In the genomic region with DNA sequence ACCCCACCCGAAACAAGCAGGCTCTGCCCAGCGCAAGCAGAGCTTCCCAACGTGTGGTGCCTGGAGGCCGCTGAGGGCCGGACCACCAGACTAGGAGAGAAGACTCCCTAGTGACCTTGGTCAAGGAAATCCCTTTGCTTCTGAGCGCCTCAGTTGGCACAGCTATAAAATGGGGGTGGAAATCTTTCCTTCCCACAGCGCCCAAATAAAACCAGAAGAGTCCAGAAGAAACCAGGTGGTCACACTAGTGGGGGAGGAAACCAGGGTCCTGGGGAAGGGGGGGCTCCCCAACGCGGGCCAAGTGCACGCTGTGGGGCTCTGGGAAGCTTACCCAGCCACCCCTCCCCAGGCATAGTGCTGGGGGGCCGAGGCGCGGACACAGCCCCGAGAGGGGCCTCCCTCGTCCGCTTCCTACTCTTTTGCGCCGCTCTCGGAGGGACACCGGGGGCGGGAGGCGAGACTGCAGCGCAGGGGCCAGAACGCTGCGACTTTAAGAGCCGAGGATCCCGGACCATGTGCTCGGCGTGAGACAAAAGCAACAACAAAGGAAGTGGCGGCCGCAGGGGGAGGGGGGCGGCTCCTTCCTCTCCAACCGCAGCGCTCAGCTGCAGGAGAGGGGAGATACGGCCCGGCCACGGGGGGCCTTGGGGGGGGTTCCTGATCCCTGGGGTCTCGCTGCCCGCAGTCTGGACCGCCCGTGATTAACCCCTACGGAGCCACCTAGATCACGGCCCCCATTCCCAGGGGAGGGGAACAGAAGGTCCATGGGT, we compare ENCODE assay signal across 8 cellular contexts. TPM values are rescaled to one million over a fixed set of nuclear protein-coding genes. Genes with fewer than 3 reads are reported as not detected.
DNase-seq lines count a peak whose midpoint lies in the region; ATAC-seq, FAIRE-seq and TF ChIP-seq lines count a peak whose summit lies in the region.

No MANE protein-coding gene starts in this region.

- H3K4me1 ChIP-seq in endothelial cell of umbilical vein (ENCODE audit: control insufficient read depth, extremely low read depth, insufficient read depth, low read length): peaks cover 44% of the 10 kb centered on the region

- H3K79me2 ChIP-seq in endothelial cell of umbilical vein (ENCODE audit: control insufficient read depth, insufficient read depth, low read length): peaks cover 33% of the 10 kb centered on the region

- intact Hi-C loops in endothelial cell of umbilical vein (cut with micrococcal nuclease): loop anchor here (2.0 to 10.0 kb wide), 4 partner anchors 78 to 958 kb away; a partner anchor contains a TSS

- TF ChIP-seq CTCF in endothelial cell of umbilical vein (IDR thresholded peaks at IDR 0.05; ENCODE audit: extremely low read depth in 1 of 2, insufficient read depth in 1 of 2, low read depth in 1 of 2, low read length in 2 of 2) (no peak), mesothelial cell of epicardium (IDR thresholded peaks at IDR 0.05; ENCODE audit: unreplicated experiment) (no peak)

- peak overlapping the region; percentile 53 to 79 (median 73) for H3K4me3 ChIP-seq in endothelial cell of umbilical vein (replicated peaks in 1 of 3; ENCODE audit: insufficient read depth in 1 of 3, low read depth in 1 of 3, low read length in 3 of 3)

- peaks cover 43% of the 10 kb centered on the region for H3K4me1 Mint-ChIP-seq in mesothelial cell of epicardium

- peak overlapping the region; percentile 86 for H3K9ac ChIP-seq in endothelial cell of umbilical vein (replicated peaks; ENCODE audit: extremely low read depth, insufficient read depth, low read length)

- H3K9me3 ChIP-seq in endothelial cell of umbilical vein (replicated peaks; ENCODE audit: control insufficient read depth, insufficient read depth, low read length): no peaks in the 10 kb centered on the region

- peak overlapping the region; percentile 4 for H2AFZ ChIP-seq in endothelial cell of umbilical vein (ENCODE audit: low read depth, low read length)

- FAIRE-seq in endothelial cell of umbilical vein (lab: Jason Lieb, UNC): peak; percentile 89

- H3K9me3 Mint-ChIP-seq in mesothelial cell of epicardium: no peaks in the 10 kb centered on the region

- peaks cover 0 to 6% of the 10 kb centered on the region in 2 experiments for H3K36me3 ChIP-seq in endothelial cell of umbilical vein (ENCODE audit: control insufficient read depth in 2 of 2, extremely low read depth in 1 of 2, insufficient read depth in 2 of 2, low read length in 2 of 2)

- CTCF ChIA-PET in endothelial cell of umbilical vein (lab: Charles Lee): interaction anchor here (1.0 to 5.0 kb wide), 5 partner anchors 34 to 171 kb away, joined by 3 to 27 read pairs (median 3); a partner anchor contains a TSS

- TF ChIP-seq POLR2A in endothelial cell of umbilical vein (IDR thresholded peaks at IDR 0.05; ENCODE audit: low read depth, low read length): peak; percentile 76

- dilution Hi-C loops in endothelial cell of umbilical vein (cut with MboI; ENCODE audit: extremely low pct_ligation_motif_present, low sequenced_read_pairs): no loop called here

- no peaks in the 10 kb centered on the region for H3K27me3 Mint-ChIP-seq in mesothelial cell of epicardium (ENCODE audit: low read depth)

- peaks cover 4% of the 10 kb centered on the region for H3K36me3 Mint-ChIP-seq in mesothelial cell of epicardium

- H3K27me3 ChIP-seq in endothelial cell of umbilical vein (ENCODE audit: control insufficient read depth in 2 of 2, insufficient read depth in 2 of 2, low read length in 2 of 2): no peaks in the 10 kb centered on the region

- POLR2A ChIA-PET in endothelial cell of umbilical vein (lab: Charles Lee): interaction anchor here (0.6 kb wide), 2 partner anchors 11 to 470 kb away, joined by 3 to 5 read pairs; a partner anchor contains a TSS

- peak; percentile 87 for DNase-seq in ELR (ENCODE audit: low read depth)
- DNase-seq in NOMO-1 treated with DMSO at 0.1 percent for 48 hours (lab: John Stamatoyannopoulos, UW; ENCODE audit: unreplicated experiment): peak; percentile 67
- peak; percentile 86 for DNase-seq in activated CD8-positive, alpha-beta memory T cell treated with anti-CD3 and anti-CD28 coated beads, Interleukin-2, amount 50 U/mL, for 48 hours
- DNase-seq in endothelial cell of umbilical vein (ENCODE audit: low read depth, low spot score): peak; percentile 82
- peak; percentile 61 to 75 for DNase-seq in mesothelial cell of epicardium (ENCODE audit: low spot score in 2 of 2, unreplicated experiment in 2 of 2)
- peak; percentile 69 to 72 for DNase-seq in stimulated activated CD8-positive, alpha-beta memory T cell treated with anti-CD3 and anti-CD28 coated beads, Interleukin-15, amount 100 ng/mL, for 4 hours (ENCODE audit: low read depth in 2 of 2)

- H4K20me1 ChIP-seq in endothelial cell of umbilical vein (replicated peaks; ENCODE audit: control insufficient read depth, extremely low read depth, insufficient read depth, low read length): no peaks in the 10 kb centered on the region

- ATAC-seq in HG02852 (IDR thresholded peaks at IDR 0.05; ENCODE audit: unreplicated experiment): peak; percentile 25
- no peak for ATAC-seq in GM21360 (IDR thresholded peaks at IDR 0.05; ENCODE audit: unreplicated experiment)

- TSS peak; percentile 28 for BruUV-seq in endothelial cell of umbilical vein (replicated peaks; lab: Mats Ljungman, UMichigan)

- peak overlapping the region; percentile 98 for H3K4me3 Mint-ChIP-seq in mesothelial cell of epicardium

- H3K27ac Mint-ChIP-seq in mesothelial cell of epicardium: peak overlapping the region; percentile 100

- H3K27ac ChIP-seq in endothelial cell of umbilical vein (ENCODE audit: insufficient read depth, low read depth, low read length): peak overlapping the region; percentile 83

- H3K4me2 ChIP-seq in endothelial cell of umbilical vein (ENCODE audit: insufficient read depth, low read length): peak overlapping the region; percentile 70

- H3K9me1 ChIP-seq in endothelial cell of umbilical vein (replicated peaks; ENCODE audit: control insufficient read depth, extremely low read depth, insufficient read depth, low read length): no peaks in the 10 kb centered on the region

TF ChIP-seq in endothelial cell of umbilical vein, 7 proteins besides CTCF, POLR2A, EP300 and RAD21:
- TF ChIP-seq, protein P1, sequence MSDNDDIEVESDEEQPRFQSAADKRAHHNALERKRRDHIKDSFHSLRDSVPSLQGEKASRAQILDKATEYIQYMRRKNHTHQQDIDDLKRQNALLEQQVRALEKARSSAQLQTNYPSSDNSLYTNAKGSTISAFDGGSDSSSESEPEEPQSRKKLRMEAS (IDR thresholded peaks at IDR 0.05; ENCODE audit: insufficient read depth, insufficient read length): peak; percentile 93
- TF ChIP-seq MYC (IDR thresholded peaks at IDR 0.05; ENCODE audit: low read depth, low read length) (peak; percentile 94), EZH2 (IDR thresholded peaks at IDR 0.05; ENCODE audit: borderline replicate concordance, low read depth, low read length, severe bottlenecking) (no peak), POLR2AphosphoS5 (IDR thresholded peaks at IDR 0.05; ENCODE audit: insufficient read depth, low read depth, low read length) (peak; percentile 26), JUN (IDR thresholded peaks at IDR 0.05; ENCODE audit: borderline replicate concordance, insufficient read depth, insufficient read length, low read depth) (no peak), GATA2 (IDR thresholded peaks at IDR 0.05; ENCODE audit: insufficient read depth, insufficient read length, low read depth, low read length) (no peak), FOS (IDR thresholded peaks at IDR 0.05; ENCODE audit: borderline replicate concordance, insufficient read depth, low read length) (no peak)

RNA-seq across cellular contexts. Expression of a gene that starts 0.9 kb away (rescaled TPM):
- total RNA-seq in endothelial cell of umbilical vein (50.2 and 51.5 TPM in 2 replicates), mesothelial cell of epicardium (161 to 169 TPM (median 169 TPM) in 3 replicates)
- polyA plus RNA-seq in endothelial cell of umbilical vein: 19.8 and 24.4 TPM in 2 replicates
- polyA plus RNA-seq in endothelial cell of umbilical vein (2011; cell fraction: cytosol; rRNA removed): 9.4 and 14.2 TPM in 2 replicates
- 92.2 and 101 TPM in 2 replicates for polyA plus RNA-seq in endothelial cell of umbilical vein (2011; cell fraction: nucleus; rRNA removed)
- 18.6 and 27.9 TPM in 2 replicates for polyA plus RNA-seq in endothelial cell of umbilical vein (2012)
- 12.4 and 16.3 TPM in 2 replicates for polyA minus RNA-seq in endothelial cell of umbilical vein
- polyA minus RNA-seq in endothelial cell of umbilical vein (2011; cell fraction: cytosol; rRNA and poly(A)+ RNA removed): 17.8 TPM
- polyA minus RNA-seq in endothelial cell of umbilical vein (2011; cell fraction: nucleus; rRNA and poly(A)+ RNA removed): 30.6 and 52.0 TPM in 2 replicates

RNA-seq across cellular contexts. Expression of a gene that starts 12.8 kb away (rescaled TPM):
- not detected in 2 replicates for total RNA-seq in endothelial cell of umbilical vein
- not detected in 2 replicates for polyA plus RNA-seq in endothelial cell of umbilical vein
- polyA plus RNA-seq in endothelial cell of umbilical vein (2011; cell fraction: cytosol; rRNA removed): not detected in 2 replicates
- polyA plus RNA-seq in endothelial cell of umbilical vein (2011; cell fraction: nucleus; rRNA removed): not detected in 2 replicates
- 0.18 TPM in 1 of 2 replicates, not detected in the other for polyA plus RNA-seq in endothelial cell of umbilical vein (2012)
- polyA minus RNA-seq in endothelial cell of umbilical vein: not detected in 2 replicates
- polyA minus RNA-seq in endothelial cell of umbilical vein (2011; cell fraction: cytosol; rRNA and poly(A)+ RNA removed): not detected
- not detected in 2 replicates for polyA minus RNA-seq in endothelial cell of umbilical vein (2011; cell fraction: nucleus; rRNA and poly(A)+ RNA removed)
- 0.45 to 1.1 TPM (median 0.50 TPM) in 3 replicates for total RNA-seq in mesothelial cell of epicardium
